ENCODE assay signal across 11 cellular contexts in genomic region chr5:109105631-109106267, GRCh38.
DNase-seq lines count a peak whose midpoint lies in the region; ATAC-seq and TF ChIP-seq lines count a peak whose summit lies in the region.
"Had no signal": no experiment of that assay in that cellular context is flagged by ENCODE, and none has a peak within 500 bp of the region (broad histone marks: within the 10 kb centered on the region; RNA-seq: fewer than 3 reads in every experiment).

No MANE protein-coding gene starts in this region.

- intact Hi-C loops in Right ventricle myocardium inferior (cut with DNase I) (no loop called here), left ventricle myocardium inferior (cut with micrococcal nuclease) (no loop called here), aorta (cut with DNase I) (no loop called here)

- peak; percentile 64 for ATAC-seq in Right ventricle myocardium inferior
- peak; percentile 82 for ATAC-seq in aorta (ENCODE audit: low FRiP score)
- no peak for ATAC-seq in HG03097 (IDR thresholded peaks at IDR 0.05; ENCODE audit: low FRiP score, unreplicated experiment)
- ATAC-seq: activated CD8-positive, alpha-beta T cell treated with anti-CD3 and anti-CD28 coated beads, Interleukin-2, amount 10 ng/mL, durations not matched to agents 7 days and 5 days had no signal

- TF ChIP-seq CTCF in left ventricle myocardium inferior (IDR thresholded peaks at IDR 0.05; ENCODE audit: borderline replicate concordance) = no peak

- H3K36me3 ChIP-seq in left ventricle myocardium inferior (no peaks in the 10 kb centered on the region), aorta (ENCODE audit: control insufficient read depth in 1 of 2, insufficient read depth in 2 of 2, low read length in 1 of 2) (no peaks in the 10 kb centered on the region)

- no peaks in the 10 kb centered on the region for H3K27me3 ChIP-seq in left ventricle myocardium inferior (ENCODE audit: low read depth)
- no peaks in the 10 kb centered on the region for H3K27me3 ChIP-seq in aorta (ENCODE audit: control insufficient read depth in 1 of 2, insufficient read depth in 2 of 2, low read length in 1 of 2)

- no peaks in the 10 kb centered on the region for H3K9me3 ChIP-seq in left ventricle myocardium inferior (replicated peaks)
- no peaks in the 10 kb centered on the region for H3K9me3 ChIP-seq in aorta (ENCODE audit: control insufficient read depth, low read length)

- WGBS in aorta, 2 donors = 13 to 23% methylated on average over 5 of the region's 5 CpGs

- H3K4me3 ChIP-seq in left ventricle myocardium inferior = no peak overlapping the region
- peak overlapping the region in 1 of 2 donors; percentile 41 for H3K4me3 ChIP-seq in aorta (ENCODE audit: low read length in 2 of 2)

- H3K4me1 ChIP-seq in left ventricle myocardium inferior (peaks cover 34% of the 10 kb centered on the region), aorta (ENCODE audit: control insufficient read depth in 1 of 2, insufficient read depth in 2 of 2, low read length in 2 of 2) (peaks cover 1 to 4% of the 10 kb centered on the region in 2 donors)

- H3K27ac ChIP-seq in left ventricle myocardium inferior (replicated peaks) = no peak overlapping the region
- H3K27ac ChIP-seq in aorta (ENCODE audit: low read depth in 1 of 2, low read length in 2 of 2) = peak overlapping the region; percentile 28 to 82

- DNase-seq in Right ventricle myocardium inferior (ENCODE audit: missing footprints) = no peak
- DNase-seq in left ventricle myocardium inferior = no peak
- DNase-seq in astrocyte of the hippocampus (ENCODE audit: low read depth, low spot score) = peak; percentile 64
- peak; percentile 91 for DNase-seq in iris pigment epithelial cell (ENCODE audit: low read depth)
- DNase-seq in aorta = no peak
- DNase-seq in activated CD8-positive, alpha-beta memory T cell treated with anti-CD3 and anti-CD28 coated beads, Interleukin-2, amount 50 U/mL, for 48 hours = no peak
- no peak for DNase-seq in mesenteric fat pad (ENCODE audit: low spot score)
- DNase-seq: activated CD8-positive, alpha-beta T cell treated with anti-CD3 and anti-CD28 coated beads, Interleukin-2, amount 10 ng/mL, durations not matched to agents 7 days and 5 days; AML-193; NCI-H2227 treated with DMSO at 0.1 percent for 48 hours had no signal

Comparison
In these comparisons a context has a peak if more than half of its experiments do, and no peak if none do; other contexts are left out.
1. DNase-seq: peak in astrocyte of the hippocampus (single experiment) and iris pigment epithelial cell (single experiment); none in Right ventricle myocardium inferior (single experiment), left ventricle myocardium inferior (single experiment), aorta (0 of 2), activated CD8-positive, alpha-beta memory T cell treated with anti-CD3 and anti-CD28 coated beads, Interleukin-2, amount 50 U/mL, for 48 hours (single experiment) and mesenteric fat pad (single experiment).